ENCODE assay signal across 29 cellular contexts in genomic region chr10:130196511-130197487, GRCh38.
"Had no signal": no experiment of that assay in that cellular context is flagged by ENCODE, and none has a peak within 500 bp of the region (broad histone marks: within the 10 kb centered on the region; RNA-seq: fewer than 3 reads in every experiment).

No MANE protein-coding gene starts in this region.

- H3K4me1 ChIP-seq: adrenal gland, body of pancreas, esophagus squamous epithelium, gastroesophageal sphincter had no signal

- H3K9me3 ChIP-seq: adrenal gland, body of pancreas, esophagus squamous epithelium, gastroesophageal sphincter, heart right ventricle had no signal

- H3K4me3 ChIP-seq: adrenal gland, body of pancreas, esophagus squamous epithelium, gastroesophageal sphincter, heart right ventricle had no signal

- H3K36me3 ChIP-seq: adrenal gland, esophagus squamous epithelium, gastroesophageal sphincter, heart right ventricle, WERI-Rb-1 had no signal

- H3K27ac ChIP-seq: adrenal gland, body of pancreas, epithelial cell of prostate, esophagus squamous epithelium, gastroesophageal sphincter, heart right ventricle, WERI-Rb-1 had no signal

- DNase-seq: activated B cell treated with CpG ODN at 0.5 μM for 24 hours; activated CD4-positive, alpha-beta memory T cell treated with anti-CD3 and anti-CD28 coated beads, Interleukin-2, amount 10 ng/mL, durations not matched to agents 7 days and 5 days; activated CD4-positive, alpha-beta T cell treated with anti-CD3 and anti-CD28 coated beads, Interleukin-2, amount 10 ng/mL, durations not matched to agents 24 days and 14 days; activated CD4-positive, alpha-beta T cell treated with anti-CD3 and anti-CD28 coated beads, Interleukin-2, amount 50 U/mL, for 4 hours; activated CD8-positive, alpha-beta memory T cell treated with anti-CD3 and anti-CD28 coated beads for 24 hours; activated effector memory CD4-positive, alpha-beta T cell treated with anti-CD3 and anti-CD28 coated beads, Interleukin-2, amount 50 U/mL, for 16 hours; activated naive CD4-positive, alpha-beta T cell treated with anti-CD3 and anti-CD28 coated beads for 36 hours; activated naive CD8-positive, alpha-beta T cell treated with anti-CD3 and anti-CD28 coated beads for 36 hours; activated naive CD8-positive, alpha-beta T cell treated with anti-CD3 and anti-CD28 coated beads, Interleukin-2, amount 50 U/mL, for 24 hours; activated T-cell treated with anti-CD3 and anti-CD28 coated beads, Interleukin-2, amount 50 U/mL, for 48 hours; adrenal gland; amygdala; body of pancreas; caudate nucleus; cortex of kidney; dermis blood vessel endothelial cell; effector CD4-positive, alpha-beta T cell; effector memory CD8-positive, alpha-beta T cell; esophagus squamous epithelium; foreskin melanocyte; heart right ventricle; T-cell; T-helper 9 cell; WERI-Rb-1 had no signal

- ATAC-seq: activated CD4-positive, CD25-positive, alpha-beta regulatory T cell treated with anti-CD3 and anti-CD28 coated beads, Interleukin-2, amount 50 U/mL, for 24 hours; activated naive CD8-positive, alpha-beta T cell treated with anti-CD3 and anti-CD28 coated beads, Interleukin-2, amount 50 U/mL, for 24 hours; body of pancreas; effector memory CD8-positive, alpha-beta T cell; gastroesophageal sphincter; heart right ventricle; T-cell had no signal

- FAIRE-seq: colon, endothelial cell of umbilical vein had no signal

- H3K27me3 ChIP-seq: adrenal gland, body of pancreas, heart right ventricle had no signal
